In the genomic region with DNA sequence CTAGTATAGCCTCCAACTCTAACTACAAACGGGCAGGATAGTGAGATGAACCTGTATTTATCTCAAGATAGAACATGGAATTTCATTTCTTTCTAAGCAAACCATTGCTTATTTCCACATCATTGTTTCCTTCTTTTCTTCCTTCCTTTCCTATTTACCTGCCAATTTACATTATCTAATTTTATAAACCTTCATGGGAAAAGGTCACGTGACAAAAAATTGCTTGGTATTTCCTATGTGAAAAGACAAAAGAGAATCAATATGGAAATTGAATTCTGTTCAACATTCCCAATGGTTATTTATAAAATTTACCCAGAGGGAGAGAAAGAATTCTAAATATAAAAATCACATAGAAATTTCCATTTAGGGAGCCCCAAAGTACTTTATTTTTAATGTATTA, we compare ENCODE assay signal across 8 cellular contexts.
"Had no signal": no experiment of that assay in that cellular context is flagged by ENCODE, and none has a peak within 500 bp of the region (broad histone marks: within the 10 kb centered on the region; RNA-seq: fewer than 3 reads in every experiment).

No MANE protein-coding gene starts in this region.

- DNase-seq: GDM1, GF-D8 had no signal

- FAIRE-seq: G401.6, GM12878, GM12891, GM12892, GM18507, GM19239 had no signal

- H3K4me3 ChIP-seq: GM12878 had no signal

- ATAC-seq: GM12878 had no signal
